ENCODE assay signal across 1 cellular context in the genomic region with DNA sequence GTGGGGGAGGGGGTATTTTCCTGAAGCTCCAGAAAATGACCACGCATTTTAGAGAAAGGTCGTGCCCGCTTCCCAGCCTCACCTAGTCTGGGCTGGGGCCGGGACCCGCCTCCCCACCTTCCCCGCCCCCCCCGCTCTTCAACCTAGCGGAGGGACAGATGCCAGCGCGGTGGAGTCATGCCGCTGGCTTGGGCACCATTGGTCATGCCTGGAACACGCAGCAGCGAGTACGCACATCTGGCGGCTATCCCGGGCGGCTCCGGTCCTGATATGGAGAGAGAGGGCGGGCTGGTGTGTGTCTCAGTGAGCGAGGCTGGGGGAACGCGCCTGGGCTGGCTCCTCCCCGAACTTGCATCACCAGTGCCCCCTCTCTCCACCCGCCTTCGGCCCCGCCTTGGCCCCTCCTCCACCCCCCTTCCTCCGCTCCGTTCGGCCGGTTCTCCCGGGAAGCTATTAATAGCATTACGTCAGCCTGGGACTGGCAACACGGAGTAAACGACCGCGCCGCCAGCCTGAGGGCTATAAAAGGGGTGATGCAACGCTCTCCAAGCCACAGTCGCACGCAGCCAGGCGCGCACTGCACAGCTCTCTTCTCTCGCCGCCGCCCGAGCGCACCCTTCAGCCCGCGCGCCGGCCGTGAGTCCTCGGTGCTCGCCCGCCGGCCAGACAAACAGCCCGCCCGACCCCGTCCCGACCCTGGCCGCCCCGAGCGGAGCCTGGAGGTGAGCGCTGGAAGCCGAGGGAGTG.
A peak's percentile ranks its signal among the peaks of the same experiment; 100 is the strongest.
TF ChIP-seq lines count a peak whose summit lies in the region.

A gene with protein sequence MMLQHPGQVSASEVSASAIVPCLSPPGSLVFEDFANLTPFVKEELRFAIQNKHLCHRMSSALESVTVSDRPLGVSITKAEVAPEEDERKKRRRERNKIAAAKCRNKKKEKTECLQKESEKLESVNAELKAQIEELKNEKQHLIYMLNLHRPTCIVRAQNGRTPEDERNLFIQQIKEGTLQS (plus strand): TSS at position 553 of the 747 bp plus-strand sequence. CDS start 6,261 bp downstream, outside the sequence.

TF ChIP-seq in HepG2, 621 proteins besides CTCF, POLR2A, EP300 and RAD21 (continued from another document and continues in another):
- 0 out of 2 replicates have a peak, but pooled peaks have one; percentile 34 for TF ChIP-seq ZKSCAN1 (IDR thresholded peaks at IDR 0.05; ENCODE audit: low read length)
- no peak for TF ChIP-seq FOXA1 (IDR thresholded peaks at IDR 0.05)
- peak; percentile 49; the same call in 1 of the 2 replicates for TF ChIP-seq FOXA1 (CRISPR knock-in tag; IDR thresholded peaks at IDR 0.05)
- no peak for TF ChIP-seq ZNF230 (CRISPR knock-in tag; IDR thresholded peaks at IDR 0.05)
- TF ChIP-seq ZNF782 (CRISPR knock-in tag; IDR thresholded peaks at IDR 0.05; ENCODE audit: borderline replicate concordance), result peak; percentile 56; the same call in 1 of the 2 replicates
- no peak for TF ChIP-seq ZNF383 (CRISPR knock-in tag; IDR thresholded peaks at IDR 0.05; ENCODE audit: borderline replicate concordance)
- TF ChIP-seq MTF2 (CRISPR knock-in tag; IDR thresholded peaks at IDR 0.05; ENCODE audit: borderline replicate concordance), result no peak
- no peak; the same call in 1 of the 2 replicates for TF ChIP-seq ZNF33B (CRISPR knock-in tag; IDR thresholded peaks at IDR 0.05)
- TF ChIP-seq ZNF614 (CRISPR knock-in tag; IDR thresholded peaks at IDR 0.05; ENCODE audit: borderline replicate concordance), result peak; percentile 45; the same call in 1 of the 2 replicates
- TF ChIP-seq ZZZ3 (CRISPR knock-in tag; IDR thresholded peaks at IDR 0.05; ENCODE audit: borderline replicate concordance), result no peak
- peak; percentile 46; the same call in 1 of the 2 replicates for TF ChIP-seq NFKBIZ (CRISPR knock-in tag; IDR thresholded peaks at IDR 0.05)
- TF ChIP-seq, protein P1, sequence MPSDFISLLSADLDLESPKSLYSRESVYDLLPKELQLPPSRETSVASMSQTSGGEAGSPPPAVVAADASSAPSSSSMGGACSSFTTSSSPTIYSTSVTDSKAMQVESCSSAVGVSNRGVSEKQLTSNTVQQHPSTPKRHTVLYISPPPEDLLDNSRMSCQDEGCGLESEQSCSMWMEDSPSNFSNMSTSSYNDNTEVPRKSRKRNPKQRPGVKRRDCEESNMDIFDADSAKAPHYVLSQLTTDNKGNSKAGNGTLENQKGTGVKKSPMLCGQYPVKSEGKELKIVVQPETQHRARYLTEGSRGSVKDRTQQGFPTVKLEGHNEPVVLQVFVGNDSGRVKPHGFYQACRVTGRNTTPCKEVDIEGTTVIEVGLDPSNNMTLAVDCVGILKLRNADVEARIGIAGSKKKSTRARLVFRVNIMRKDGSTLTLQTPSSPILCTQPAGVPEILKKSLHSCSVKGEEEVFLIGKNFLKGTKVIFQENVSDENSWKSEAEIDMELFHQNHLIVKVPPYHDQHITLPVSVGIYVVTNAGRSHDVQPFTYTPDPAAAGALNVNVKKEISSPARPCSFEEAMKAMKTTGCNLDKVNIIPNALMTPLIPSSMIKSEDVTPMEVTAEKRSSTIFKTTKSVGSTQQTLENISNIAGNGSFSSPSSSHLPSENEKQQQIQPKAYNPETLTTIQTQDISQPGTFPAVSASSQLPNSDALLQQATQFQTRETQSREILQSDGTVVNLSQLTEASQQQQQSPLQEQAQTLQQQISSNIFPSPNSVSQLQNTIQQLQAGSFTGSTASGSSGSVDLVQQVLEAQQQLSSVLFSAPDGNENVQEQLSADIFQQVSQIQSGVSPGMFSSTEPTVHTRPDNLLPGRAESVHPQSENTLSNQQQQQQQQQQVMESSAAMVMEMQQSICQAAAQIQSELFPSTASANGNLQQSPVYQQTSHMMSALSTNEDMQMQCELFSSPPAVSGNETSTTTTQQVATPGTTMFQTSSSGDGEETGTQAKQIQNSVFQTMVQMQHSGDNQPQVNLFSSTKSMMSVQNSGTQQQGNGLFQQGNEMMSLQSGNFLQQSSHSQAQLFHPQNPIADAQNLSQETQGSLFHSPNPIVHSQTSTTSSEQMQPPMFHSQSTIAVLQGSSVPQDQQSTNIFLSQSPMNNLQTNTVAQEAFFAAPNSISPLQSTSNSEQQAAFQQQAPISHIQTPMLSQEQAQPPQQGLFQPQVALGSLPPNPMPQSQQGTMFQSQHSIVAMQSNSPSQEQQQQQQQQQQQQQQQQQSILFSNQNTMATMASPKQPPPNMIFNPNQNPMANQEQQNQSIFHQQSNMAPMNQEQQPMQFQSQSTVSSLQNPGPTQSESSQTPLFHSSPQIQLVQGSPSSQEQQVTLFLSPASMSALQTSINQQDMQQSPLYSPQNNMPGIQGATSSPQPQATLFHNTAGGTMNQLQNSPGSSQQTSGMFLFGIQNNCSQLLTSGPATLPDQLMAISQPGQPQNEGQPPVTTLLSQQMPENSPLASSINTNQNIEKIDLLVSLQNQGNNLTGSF (CRISPR knock-in tag; IDR thresholded peaks at IDR 0.05), result peak; percentile 53; the same call in 1 of the 2 replicates
- TF ChIP-seq ZFP62 (CRISPR knock-in tag; IDR thresholded peaks at IDR 0.05), result no peak
- TF ChIP-seq, protein P2, sequence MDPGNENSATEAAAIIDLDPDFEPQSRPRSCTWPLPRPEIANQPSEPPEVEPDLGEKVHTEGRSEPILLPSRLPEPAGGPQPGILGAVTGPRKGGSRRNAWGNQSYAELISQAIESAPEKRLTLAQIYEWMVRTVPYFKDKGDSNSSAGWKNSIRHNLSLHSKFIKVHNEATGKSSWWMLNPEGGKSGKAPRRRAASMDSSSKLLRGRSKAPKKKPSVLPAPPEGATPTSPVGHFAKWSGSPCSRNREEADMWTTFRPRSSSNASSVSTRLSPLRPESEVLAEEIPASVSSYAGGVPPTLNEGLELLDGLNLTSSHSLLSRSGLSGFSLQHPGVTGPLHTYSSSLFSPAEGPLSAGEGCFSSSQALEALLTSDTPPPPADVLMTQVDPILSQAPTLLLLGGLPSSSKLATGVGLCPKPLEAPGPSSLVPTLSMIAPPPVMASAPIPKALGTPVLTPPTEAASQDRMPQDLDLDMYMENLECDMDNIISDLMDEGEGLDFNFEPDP (CRISPR knock-in tag; conservative IDR thresholded peaks at IDR 0.05), result no peak
- no peak for TF ChIP-seq NFIC (IDR thresholded peaks at IDR 0.05; ENCODE audit: low read length)
- peak; percentile 55; the same call in 1 of the 2 replicates for TF ChIP-seq TMF1 (CRISPR knock-in tag; IDR thresholded peaks at IDR 0.05; ENCODE audit: low read depth)
- TF ChIP-seq, protein P3, sequence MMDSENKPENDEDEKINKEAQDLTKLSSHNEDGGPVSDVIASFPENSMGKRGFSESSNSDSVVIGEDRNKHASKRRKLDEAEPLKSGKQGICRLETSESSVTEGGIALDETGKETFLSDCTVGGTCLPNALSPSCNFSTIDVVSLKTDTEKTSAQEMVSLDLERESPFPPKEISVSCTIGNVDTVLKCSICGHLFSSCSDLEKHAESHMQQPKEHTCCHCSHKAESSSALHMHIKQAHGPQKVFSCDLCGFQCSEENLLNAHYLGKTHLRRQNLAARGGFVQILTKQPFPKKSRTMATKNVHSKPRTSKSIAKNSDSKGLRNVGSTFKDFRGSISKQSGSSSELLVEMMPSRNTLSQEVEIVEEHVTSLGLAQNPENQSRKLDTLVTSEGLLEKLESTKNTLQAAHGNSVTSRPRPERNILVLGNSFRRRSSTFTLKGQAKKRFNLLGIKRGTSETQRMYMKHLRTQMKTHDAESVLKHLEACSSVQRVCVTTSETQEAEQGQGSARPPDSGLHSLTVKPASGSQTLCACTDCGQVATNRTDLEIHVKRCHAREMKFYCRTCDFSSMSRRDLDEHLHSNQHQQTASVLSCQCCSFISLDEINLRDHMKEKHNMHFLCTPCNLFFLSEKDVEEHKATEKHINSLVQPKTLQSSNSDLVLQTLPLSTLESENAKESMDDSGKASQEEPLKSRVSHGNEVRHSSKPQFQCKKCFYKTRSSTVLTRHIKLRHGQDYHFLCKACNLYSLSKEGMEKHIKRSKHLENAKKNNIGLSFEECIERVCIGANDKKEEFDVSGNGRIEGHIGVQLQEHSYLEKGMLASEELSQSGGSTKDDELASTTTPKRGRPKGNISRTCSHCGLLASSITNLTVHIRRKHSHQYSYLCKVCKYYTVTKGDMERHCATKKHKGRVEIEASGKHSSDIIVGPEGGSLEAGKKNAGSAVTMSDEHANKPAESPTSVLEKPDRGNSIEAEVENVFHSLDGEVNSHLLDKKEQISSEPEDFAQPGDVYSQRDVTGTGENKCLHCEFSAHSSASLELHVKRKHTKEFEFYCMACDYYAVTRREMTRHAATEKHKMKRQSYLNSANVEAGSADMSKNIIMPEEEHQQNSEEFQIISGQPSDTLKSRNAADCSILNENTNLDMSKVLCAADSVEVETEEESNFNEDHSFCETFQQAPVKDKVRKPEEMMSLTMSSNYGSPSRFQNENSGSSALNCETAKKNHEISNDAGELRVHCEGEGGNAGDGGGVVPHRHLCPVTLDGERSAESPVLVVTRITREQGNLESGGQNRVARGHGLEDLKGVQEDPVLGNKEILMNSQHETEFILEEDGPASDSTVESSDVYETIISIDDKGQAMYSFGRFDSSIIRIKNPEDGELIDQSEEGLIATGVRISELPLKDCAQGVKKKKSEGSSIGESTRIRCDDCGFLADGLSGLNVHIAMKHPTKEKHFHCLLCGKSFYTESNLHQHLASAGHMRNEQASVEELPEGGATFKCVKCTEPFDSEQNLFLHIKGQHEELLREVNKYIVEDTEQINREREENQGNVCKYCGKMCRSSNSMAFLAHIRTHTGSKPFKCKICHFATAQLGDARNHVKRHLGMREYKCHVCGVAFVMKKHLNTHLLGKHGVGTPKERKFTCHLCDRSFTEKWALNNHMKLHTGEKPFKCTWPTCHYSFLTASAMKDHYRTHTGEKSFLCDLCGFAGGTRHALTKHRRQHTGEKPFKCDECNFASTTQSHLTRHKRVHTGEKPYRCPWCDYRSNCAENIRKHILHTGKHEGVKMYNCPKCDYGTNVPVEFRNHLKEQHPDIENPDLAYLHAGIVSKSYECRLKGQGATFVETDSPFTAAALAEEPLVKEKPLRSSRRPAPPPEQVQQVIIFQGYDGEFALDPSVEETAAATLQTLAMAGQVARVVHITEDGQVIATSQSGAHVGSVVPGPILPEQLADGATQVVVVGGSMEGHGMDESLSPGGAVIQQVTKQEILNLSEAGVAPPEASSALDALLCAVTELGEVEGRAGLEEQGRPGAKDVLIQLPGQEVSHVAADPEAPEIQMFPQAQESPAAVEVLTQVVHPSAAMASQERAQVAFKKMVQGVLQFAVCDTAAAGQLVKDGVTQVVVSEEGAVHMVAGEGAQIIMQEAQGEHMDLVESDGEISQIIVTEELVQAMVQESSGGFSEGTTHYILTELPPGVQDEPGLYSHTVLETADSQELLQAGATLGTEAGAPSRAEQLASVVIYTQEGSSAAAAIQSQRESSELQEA (CRISPR knock-in tag; IDR thresholded peaks at IDR 0.05; ENCODE audit: not compliant biosample characterization), result peak; percentile 8
- TF ChIP-seq, protein P4, sequence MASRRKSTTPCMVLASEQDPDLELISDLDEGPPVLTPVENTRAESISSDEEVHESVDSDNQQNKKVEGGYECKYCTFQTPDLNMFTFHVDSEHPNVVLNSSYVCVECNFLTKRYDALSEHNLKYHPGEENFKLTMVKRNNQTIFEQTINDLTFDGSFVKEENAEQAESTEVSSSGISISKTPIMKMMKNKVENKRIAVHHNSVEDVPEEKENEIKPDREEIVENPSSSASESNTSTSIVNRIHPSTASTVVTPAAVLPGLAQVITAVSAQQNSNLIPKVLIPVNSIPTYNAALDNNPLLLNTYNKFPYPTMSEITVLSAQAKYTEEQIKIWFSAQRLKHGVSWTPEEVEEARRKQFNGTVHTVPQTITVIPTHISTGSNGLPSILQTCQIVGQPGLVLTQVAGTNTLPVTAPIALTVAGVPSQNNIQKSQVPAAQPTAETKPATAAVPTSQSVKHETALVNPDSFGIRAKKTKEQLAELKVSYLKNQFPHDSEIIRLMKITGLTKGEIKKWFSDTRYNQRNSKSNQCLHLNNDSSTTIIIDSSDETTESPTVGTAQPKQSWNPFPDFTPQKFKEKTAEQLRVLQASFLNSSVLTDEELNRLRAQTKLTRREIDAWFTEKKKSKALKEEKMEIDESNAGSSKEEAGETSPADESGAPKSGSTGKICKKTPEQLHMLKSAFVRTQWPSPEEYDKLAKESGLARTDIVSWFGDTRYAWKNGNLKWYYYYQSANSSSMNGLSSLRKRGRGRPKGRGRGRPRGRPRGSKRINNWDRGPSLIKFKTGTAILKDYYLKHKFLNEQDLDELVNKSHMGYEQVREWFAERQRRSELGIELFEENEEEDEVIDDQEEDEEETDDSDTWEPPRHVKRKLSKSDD (CRISPR knock-in tag; IDR thresholded peaks at IDR 0.05; ENCODE audit: low read depth), result peak; percentile 77; the same call in 1 of the 2 replicates
- peak; percentile 74 for TF ChIP-seq MED1 (CRISPR knock-in tag; IDR thresholded peaks at IDR 0.05)
- no peak for TF ChIP-seq ZNF7 (CRISPR knock-in tag; IDR thresholded peaks at IDR 0.05)
- TF ChIP-seq MIER2 (CRISPR knock-in tag; IDR thresholded peaks at IDR 0.05), result no peak
- no peak for TF ChIP-seq ZNF564 (CRISPR knock-in tag; IDR thresholded peaks at IDR 0.05)
- peak; percentile 80; the same call in 1 of the 2 replicates for TF ChIP-seq AHR (CRISPR knock-in tag; IDR thresholded peaks at IDR 0.05)
- TF ChIP-seq, protein P5, sequence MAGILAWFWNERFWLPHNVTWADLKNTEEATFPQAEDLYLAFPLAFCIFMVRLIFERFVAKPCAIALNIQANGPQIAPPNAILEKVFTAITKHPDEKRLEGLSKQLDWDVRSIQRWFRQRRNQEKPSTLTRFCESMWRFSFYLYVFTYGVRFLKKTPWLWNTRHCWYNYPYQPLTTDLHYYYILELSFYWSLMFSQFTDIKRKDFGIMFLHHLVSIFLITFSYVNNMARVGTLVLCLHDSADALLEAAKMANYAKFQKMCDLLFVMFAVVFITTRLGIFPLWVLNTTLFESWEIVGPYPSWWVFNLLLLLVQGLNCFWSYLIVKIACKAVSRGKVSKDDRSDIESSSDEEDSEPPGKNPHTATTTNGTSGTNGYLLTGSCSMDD (CRISPR knock-in tag; IDR thresholded peaks at IDR 0.05), result no peak
- no peak for TF ChIP-seq ZNF260 (CRISPR knock-in tag; IDR thresholded peaks at IDR 0.05; ENCODE audit: borderline replicate concordance, low read depth)
- TF ChIP-seq SIX1 (CRISPR knock-in tag; IDR thresholded peaks at IDR 0.05; ENCODE audit: borderline replicate concordance), result no peak; the same call in 1 of the 2 replicates
- TF ChIP-seq NR3C1 (CRISPR knock-in tag; IDR thresholded peaks at IDR 0.05), result no peak
- TF ChIP-seq, protein P6, sequence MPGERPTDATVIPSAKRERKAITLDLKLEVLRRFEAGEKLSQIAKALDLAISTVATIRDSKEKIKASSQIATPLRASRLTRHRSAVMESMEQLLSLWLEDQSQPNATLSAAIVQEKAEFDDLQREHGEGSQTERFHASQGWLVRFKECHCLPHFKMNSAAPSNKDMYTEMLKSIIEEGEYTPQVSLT (CRISPR knock-in tag; IDR thresholded peaks at IDR 0.05; ENCODE audit: borderline replicate concordance, low read depth), result peak; percentile 61; the same call in 1 of the 2 replicates
- TF ChIP-seq HDAC1 (CRISPR knock-in tag; IDR thresholded peaks at IDR 0.05), result no peak; the same call in none of the 2 replicates
- TF ChIP-seq CBFB (CRISPR knock-in tag; IDR thresholded peaks at IDR 0.05), result peak; percentile 85
- TF ChIP-seq, protein P7, sequence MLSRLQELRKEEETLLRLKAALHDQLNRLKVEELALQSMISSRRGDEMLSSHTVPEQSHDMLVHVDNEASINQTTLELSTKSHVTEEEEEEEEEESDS (CRISPR knock-in tag; IDR thresholded peaks at IDR 0.05; ENCODE audit: borderline replicate concordance), result 0 out of 2 replicates have a peak, but pooled peaks have one; percentile 13
